In genomic region chr7:106010331-106010730, GRCh38 we compare ENCODE assay signal across 16 cellular contexts. TPM values are rescaled to one million over a fixed set of nuclear protein-coding genes. Genes with fewer than 3 reads are reported as not detected.
DNase-seq lines count a peak whose midpoint lies in the region; ATAC-seq, FAIRE-seq and TF ChIP-seq lines count a peak whose summit lies in the region.
"Had no signal": no experiment of that assay in that cellular context is flagged by ENCODE, and none has a peak within 500 bp of the region (broad histone marks: within the 10 kb centered on the region; RNA-seq: fewer than 3 reads in every experiment).

No MANE protein-coding gene starts in this region.

- peaks cover 8 to 33% (median 28%) of the 10 kb centered on the region in 3 donors for H3K4me1 Mint-ChIP-seq in CD8-positive, alpha-beta memory T cell
- peaks cover 20 to 58% (median 52%) of the 10 kb centered on the region in 7 donors for H3K4me1 Mint-ChIP-seq in naive thymus-derived CD4-positive, alpha-beta T cell
- H3K4me1 Mint-ChIP-seq in activated CD4-positive, alpha-beta memory T cell treated with anti-CD3 and anti-CD28 coated beads for 36 hours (ENCODE audit: low read depth), result peaks cover 24% of the 10 kb centered on the region

- H2BK5ac ChIP-seq in H1 (ENCODE audit: low read depth, low read length), result peak overlapping the region; percentile 8; the same call in 1 of the 2 replicates

- H3K9ac ChIP-seq in H1 (replicated peaks in 1 of 4; ENCODE audit: extremely low read depth in 1 of 4, low read depth in 3 of 4, low read length in 3 of 4), result no peak overlapping the region

- peaks cover 36% of the 10 kb centered on the region for H3K4me1 ChIP-seq in CD8-positive, alpha-beta memory T cell (ENCODE audit: insufficient read depth, low read length)
- H3K4me1 ChIP-seq in H1 (replicated peaks in 1 of 4; ENCODE audit: control insufficient read depth in 3 of 4, insufficient read depth in 4 of 4, low read length in 3 of 4), result peaks cover 3 to 15% (median 8%) of the 10 kb centered on the region in 4 experiments; a peak in 6 of 7 replicates
- H3K4me1 ChIP-seq in naive thymus-derived CD4-positive, alpha-beta T cell (ENCODE audit: control insufficient read depth in 2 of 2, insufficient read depth in 2 of 2, low read length in 2 of 2), result peaks cover 0 to 32% of the 10 kb centered on the region in 2 donors

- peak overlapping the region; percentile 68; the same call in 1 of the 2 replicates for H2AFZ ChIP-seq in H1 (ENCODE audit: low read length)

- H3K27ac Mint-ChIP-seq in CD8-positive, alpha-beta memory T cell, result peak overlapping the region in 5 of 8 donors; percentile 62 to 96 (median 77)
- H3K27ac Mint-ChIP-seq in naive thymus-derived CD4-positive, alpha-beta T cell, result peak overlapping the region in 5 of 9 donors; percentile 18 to 93 (median 86)
- H3K27ac Mint-ChIP-seq in activated CD4-positive, alpha-beta memory T cell treated with anti-CD3 and anti-CD28 coated beads for 36 hours, result no peak overlapping the region
- H3K27ac Mint-ChIP-seq: stimulated activated naive CD8-positive, alpha-beta T cell treated with anti-CD3 and anti-CD28 coated beads, Interleukin-15, amount 100 ng/mL, for 72 hours had no signal

- CTCF ChIA-PET in CD8-positive, alpha-beta memory T cell (lab: Charles Lee), result interaction anchor here (0.7 to 4.9 kb wide), 13 partner anchors 10 to 353 kb away, joined by 3 to 34 read pairs (median 4); no protein-coding TSS in a partner anchor
- CTCF ChIA-PET in H1 (lab: Charles Lee; ENCODE audit: partially characterized antibody), result interaction anchor here (0.6 to 8.6 kb wide), 28 partner anchors 9 to 362 kb away, joined by 3 to 61 read pairs (median 3); no protein-coding TSS in a partner anchor
- CTCF ChIA-PET in naive thymus-derived CD4-positive, alpha-beta T cell (lab: Charles Lee), result interaction anchor here (0.5 to 7.0 kb wide), 5 partner anchors 10 to 993 kb away, joined by 3 to 56 read pairs (median 4); no protein-coding TSS in a partner anchor
- CTCF ChIA-PET in activated CD4-positive, alpha-beta memory T cell treated with anti-CD3 and anti-CD28 coated beads for 36 hours (lab: Charles Lee), result interaction anchor here (0.6 to 5.8 kb wide), 19 partner anchors 10 to 468 kb away, joined by 3 to 58 read pairs (median 4); no protein-coding TSS in a partner anchor

- no peaks in the 10 kb centered on the region for H3K79me2 ChIP-seq in H1 (ENCODE audit: control insufficient read depth in 1 of 2, insufficient read depth in 2 of 2, low read length in 2 of 2)

- no peak overlapping the region for H3K4me3 ChIP-seq in CD8-positive, alpha-beta memory T cell (ENCODE audit: low read length)
- H3K4me3 ChIP-seq in H1 (ENCODE audit: extremely low read depth in 1 of 4, insufficient read depth in 2 of 4, low read depth in 3 of 4, low read length in 4 of 4) (no peak overlapping the region), brain microvascular endothelial cell (ENCODE audit: low read depth, low read length) (no peak overlapping the region)
- H3K4me3 ChIP-seq in naive thymus-derived CD4-positive, alpha-beta T cell (ENCODE audit: low read length), result no peak overlapping the region
- H3K4me3 ChIP-seq: MG63 had no signal

- peak overlapping the region; percentile 30 for H3K4ac ChIP-seq in H1 (replicated peaks; ENCODE audit: insufficient read length, low read depth, low read length)

- ATAC-seq in naive thymus-derived CD4-positive, alpha-beta T cell, result no peak

- POLR2A ChIA-PET in CD8-positive, alpha-beta memory T cell (lab: Charles Lee), result no interaction called here
- POLR2A ChIA-PET in H1 (lab: Charles Lee; ENCODE audit: partially characterized antibody), result interaction anchor here (1.0 kb wide), 2 partner anchors 11 to 14 kb away, joined by 3 read pairs; no protein-coding TSS in a partner anchor
- POLR2A ChIA-PET in naive thymus-derived CD4-positive, alpha-beta T cell (lab: Charles Lee), result interaction anchor here (1.0 to 2.0 kb wide), 5 partner anchors 11 to 132 kb away, joined by 3 to 8 read pairs (median 5); no protein-coding TSS in a partner anchor
- POLR2A ChIA-PET in activated CD4-positive, alpha-beta memory T cell treated with anti-CD3 and anti-CD28 coated beads for 36 hours (lab: Charles Lee), result interaction anchor here (0.6 kb wide), 1 partner anchor 244 kb away, joined by 3 read pairs; no protein-coding TSS in a partner anchor

- no peak overlapping the region for H2BK20ac ChIP-seq in H1 (ENCODE audit: low read length)

- H3K18ac ChIP-seq in H1 (ENCODE audit: extremely low read depth, low read length), result peak overlapping the region; percentile 43; the same call in 1 of the 2 replicates

- no peaks in the 10 kb centered on the region for H3K79me1 ChIP-seq in H1 (ENCODE audit: low read depth, low read length)

- peaks cover 2 to 16% (median 4%) of the 10 kb centered on the region in 3 donors for H3K36me3 Mint-ChIP-seq in CD8-positive, alpha-beta memory T cell
- peaks cover 8 to 17% (median 15%) of the 10 kb centered on the region in 5 donors for H3K36me3 Mint-ChIP-seq in naive thymus-derived CD4-positive, alpha-beta T cell
- H3K36me3 Mint-ChIP-seq in activated CD4-positive, alpha-beta memory T cell treated with anti-CD3 and anti-CD28 coated beads for 36 hours, result peaks cover 8% of the 10 kb centered on the region

- peaks cover 0 to 16% (median 13%) of the 10 kb centered on the region in 5 donors for H3K9me3 Mint-ChIP-seq in CD8-positive, alpha-beta memory T cell
- H3K9me3 Mint-ChIP-seq in naive thymus-derived CD4-positive, alpha-beta T cell, result peaks cover 0 to 29% (median 15%) of the 10 kb centered on the region in 11 donors
- H3K9me3 Mint-ChIP-seq in activated CD4-positive, alpha-beta memory T cell treated with anti-CD3 and anti-CD28 coated beads for 36 hours, result peaks cover 31% of the 10 kb centered on the region

- H3K9me3 ChIP-seq in CD8-positive, alpha-beta memory T cell (ENCODE audit: low read length), result no peaks in the 10 kb centered on the region
- peaks cover 16 to 24% of the 10 kb centered on the region in 2 experiments for H3K9me3 ChIP-seq in H1 (ENCODE audit: insufficient read depth in 2 of 2, low read depth in 1 of 2, low read length in 1 of 2)
- H3K9me3 ChIP-seq in naive thymus-derived CD4-positive, alpha-beta T cell (ENCODE audit: control insufficient read depth in 2 of 3, low read length in 3 of 3), result peaks cover 0 to 4% (median 0%) of the 10 kb centered on the region in 3 experiments
- H3K9me3 ChIP-seq: MG63, neutrophil had no signal

- no peak overlapping the region for H3K27ac ChIP-seq in CD8-positive, alpha-beta memory T cell (ENCODE audit: low read depth, low read length)
- H3K27ac ChIP-seq in H1 (ENCODE audit: low read depth, low read length) (no peak overlapping the region), brain microvascular endothelial cell (no peak overlapping the region)
- no peak overlapping the region for H3K27ac ChIP-seq in naive thymus-derived CD4-positive, alpha-beta T cell (ENCODE audit: low read depth, low read length)
- H3K27ac ChIP-seq: neutrophil had no signal

- no peak for TF ChIP-seq EP300 in H1 (IDR thresholded peaks at IDR 0.05; ENCODE audit: borderline replicate concordance in 1 of 2, low read depth in 2 of 2, low read length in 2 of 2)

- no peak overlapping the region for H3K56ac ChIP-seq in H1 (replicated peaks; ENCODE audit: insufficient read length, low read depth, low read length)

- 0 out of 4 replicates have a peak overlapping the region, but pooled peaks of 1 of the 2 experiments have one; percentile 13 for H3K4me2 ChIP-seq in H1 (ENCODE audit: insufficient read depth in 1 of 2, low read depth in 2 of 2, low read length in 2 of 2)

- DNase-seq in CD8-positive, alpha-beta memory T cell, result no peak
- DNase-seq in MV-4-11 (lab: John Stamatoyannopoulos, UW) (peak; percentile 43), H1 (ENCODE audit: low read depth in 1 of 2, low spot score in 2 of 2) (no peak), brain microvascular endothelial cell (no peak), NCI-H2227 (lab: John Stamatoyannopoulos, UW; ENCODE audit: unreplicated experiment) (no peak)
- no peak for DNase-seq in naive thymus-derived CD4-positive, alpha-beta T cell
- DNase-seq in activated CD4-positive, CD25-positive, alpha-beta regulatory T cell treated with anti-CD3 and anti-CD28 coated beads, Interleukin-2, amount 50 U/mL, for 72 hours, result no peak
- DNase-seq in activated CD4-positive, alpha-beta memory T cell treated with anti-CD3 and anti-CD28 coated beads for 36 hours, result no peak
- DNase-seq: activated CD8-positive, alpha-beta memory T cell treated with anti-CD3 and anti-CD28 coated beads, Interleukin-2, amount 50 U/mL, for 4 hours; kidney; NCI-H774; stimulated activated CD4-positive, alpha-beta T cell treated with anti-CD3 and anti-CD28 coated beads, Interleukin-2, amount 100 ng/mL, for 48 hours; stimulated activated naive CD8-positive, alpha-beta T cell treated with anti-CD3 and anti-CD28 coated beads, Interleukin-15, amount 100 ng/mL, for 72 hours; T-cell had no signal

- H3K14ac ChIP-seq in H1 (ENCODE audit: insufficient read length), result no peak overlapping the region

- no peaks in the 10 kb centered on the region for H4K20me1 ChIP-seq in H1 (replicated peaks in 1 of 2; ENCODE audit: control insufficient read depth in 1 of 2, insufficient read depth in 2 of 2, low read length in 2 of 2)

- H4K8ac ChIP-seq in H1 (ENCODE audit: extremely low read depth, insufficient read depth, low read length), result no peak overlapping the region

- in situ Hi-C loops in brain microvascular endothelial cell (cut with HindIII; ENCODE audit: low pct_ligation_motif_present, low sequenced_read_pairs), result no loop called here

- H3K36me3 ChIP-seq in CD8-positive, alpha-beta memory T cell (ENCODE audit: insufficient read depth, low read length), result no peaks in the 10 kb centered on the region
- peaks cover 0 to 2% (median 0%) of the 10 kb centered on the region in 4 experiments; a peak in 1 of 8 replicates for H3K36me3 ChIP-seq in H1 (ENCODE audit: control insufficient read depth in 2 of 4, insufficient read depth in 4 of 4, low read length in 3 of 4)
- no peaks in the 10 kb centered on the region for H3K36me3 ChIP-seq in naive thymus-derived CD4-positive, alpha-beta T cell (ENCODE audit: control insufficient read depth in 2 of 3, insufficient read depth in 3 of 3, low read length in 3 of 3)
- no peaks in the 10 kb centered on the region for H3K36me3 ChIP-seq in brain microvascular endothelial cell (replicated peaks)
- H3K36me3 ChIP-seq: MG63, neutrophil had no signal

- peak overlapping the region; percentile 96; the same call in 1 of the 2 replicates for H2BK15ac ChIP-seq in H1 (ENCODE audit: low read length)

- no peak overlapping the region for H3K4me3 Mint-ChIP-seq in CD8-positive, alpha-beta memory T cell
- H3K4me3 Mint-ChIP-seq in naive thymus-derived CD4-positive, alpha-beta T cell, result peak overlapping the region in 4 of 10 donors; percentile 2 to 60 (median 38)
- no peak overlapping the region for H3K4me3 Mint-ChIP-seq in activated CD4-positive, alpha-beta memory T cell treated with anti-CD3 and anti-CD28 coated beads for 36 hours

- no peak for TF ChIP-seq RAD21 in H1 (IDR thresholded peaks at IDR 0.05 in 1 of 2, conservative IDR thresholded peaks at IDR 0.05 in 1 of 2; ENCODE audit: low read depth in 2 of 2, low read length in 2 of 2)

- no peaks in the 10 kb centered on the region for H3K23me2 ChIP-seq in H1 (ENCODE audit: low read depth, low read length)

- intact Hi-C loops in naive thymus-derived CD4-positive, alpha-beta T cell (cut with micrococcal nuclease), result no loop called here
- intact Hi-C loops in activated CD4-positive, alpha-beta memory T cell treated with anti-CD3 and anti-CD28 coated beads for 36 hours (cut with micrococcal nuclease), result no loop called here

- peaks cover 0 to 3% of the 10 kb centered on the region in 2 donors for H3K27me3 Mint-ChIP-seq in CD8-positive, alpha-beta memory T cell
- H3K27me3 Mint-ChIP-seq in naive thymus-derived CD4-positive, alpha-beta T cell, result peaks cover 0 to 44% (median 0%) of the 10 kb centered on the region in 5 donors
- H3K27me3 Mint-ChIP-seq in activated CD4-positive, alpha-beta memory T cell treated with anti-CD3 and anti-CD28 coated beads for 36 hours, result peaks cover 2% of the 10 kb centered on the region
- H3K27me3 Mint-ChIP-seq: stimulated activated naive CD8-positive, alpha-beta T cell treated with anti-CD3 and anti-CD28 coated beads, Interleukin-15, amount 100 ng/mL, for 72 hours had no signal

- no peak overlapping the region for H4K5ac ChIP-seq in H1 (ENCODE audit: insufficient read length, low read depth, low read length)

- H4K91ac ChIP-seq in H1 (replicated peaks; ENCODE audit: insufficient read length, low read length), result peak overlapping the region; percentile 38

- no peaks in the 10 kb centered on the region for H3K27me3 ChIP-seq in CD8-positive, alpha-beta memory T cell (ENCODE audit: insufficient read depth, low read length, poor library complexity, severe bottlenecking)
- H3K27me3 ChIP-seq in H1 (replicated peaks in 1 of 4; ENCODE audit: control insufficient read depth in 3 of 4, extremely low read depth in 1 of 4, insufficient read depth in 3 of 4, low read length in 3 of 4) (peaks cover 0 to 3% (median 2%) of the 10 kb centered on the region in 4 experiments; a peak in 3 of 7 replicates), brain microvascular endothelial cell (replicated peaks) (no peaks in the 10 kb centered on the region)
- no peaks in the 10 kb centered on the region for H3K27me3 ChIP-seq in naive thymus-derived CD4-positive, alpha-beta T cell (ENCODE audit: control insufficient read depth in 2 of 2, insufficient read depth in 2 of 2, low read length in 2 of 2)
- H3K27me3 ChIP-seq: MG63 had no signal

- no peak for TF ChIP-seq POLR2A in H1 (IDR thresholded peaks at IDR 0.05; ENCODE audit: control extremely low read depth in 1 of 2, low read depth in 2 of 2, low read length in 2 of 2)

- no peak for TF ChIP-seq CTCF in H1 (IDR thresholded peaks at IDR 0.05; ENCODE audit: control extremely low read depth in 1 of 3, insufficient read depth in 1 of 3, low read depth in 1 of 3, low read length in 3 of 3)
- no peak for TF ChIP-seq CTCF in brain microvascular endothelial cell (IDR thresholded peaks at IDR 0.05; ENCODE audit: low read depth, low read length, missing control alignments)

- peak overlapping the region; percentile 90; the same call in 1 of the 2 replicates for H2BK12ac ChIP-seq in H1 (ENCODE audit: low read depth, low read length)

- FAIRE-seq in H1 (lab: Jason Lieb, UNC), result no peak
- FAIRE-seq: kidney had no signal

- H2AK5ac ChIP-seq in H1 (ENCODE audit: low read depth, low read length), result peak overlapping the region; percentile 86; the same call in 1 of the 2 replicates

- H2BK120ac ChIP-seq in H1 (replicated peaks; ENCODE audit: low read depth, low read length), result peak overlapping the region; percentile 25

- WGBS in H1 (ENCODE audit: extremely low coverage in 1 of 2, insufficient coverage in 1 of 2, insufficient read length in 1 of 2, insufficient replicate concordance in 2 of 2, low coverage in 1 of 2, low lambda C conversion rate in 2 of 2, missing lambda C conversion rate in 1 of 2), 2 experiments, result 88% methylated on average over 3 of the region's 3 CpGs; no CpG with 5 or more reads in 1 of the 2 experiments

- H3K23ac ChIP-seq in H1 (ENCODE audit: insufficient read length), result no peak overlapping the region

RNA-seq across cellular contexts. Expression of gene CDHR3, which starts 47.3 kb away (rescaled TPM):
- 1 to 10 TPM in 1 of 2 experiments, under 1 TPM in 1; 0.55 to 1.4 TPM for total RNA-seq in CD8-positive, alpha-beta memory T cell
- 1.7 TPM for polyA plus RNA-seq in CD8-positive, alpha-beta memory T cell
- total RNA-seq in H1 (2021; fragmentation: NEBNext Ultra II Directional; extraction: Animal tissue kit (Norgen Biotek cat#: 25700)), result 5.9 and 6.4 TPM in 2 replicates
- polyA plus RNA-seq in H1 (2011; rRNA removed), result 6.8 and 8.0 TPM in 2 replicates
- 7.8 TPM for polyA plus RNA-seq in H1 (2011; cell fraction: cytosol; rRNA removed)
- 16.2 TPM for polyA plus RNA-seq in H1 (2011; cell fraction: nucleus; rRNA removed)
- polyA plus RNA-seq in H1 (2012, experiment 1 of 2), result 6.7 to 8.7 TPM (median 8.4 TPM) in 4 replicates
- 2.2 TPM for polyA plus RNA-seq in H1 (2012, experiment 2 of 2)
- 4.2 TPM for polyA plus RNA-seq in H1 (2013, experiment 1 of 2)
- polyA plus RNA-seq in H1 (2013, experiment 2 of 2), result 5.1 TPM
- polyA minus RNA-seq in H1 (2011; rRNA and poly(A)+ RNA removed), result 7.2 and 13.7 TPM in 2 replicates
- polyA minus RNA-seq in H1 (2011; cell fraction: cytosol; rRNA and poly(A)+ RNA removed), result 5.9 TPM
- 24.5 TPM for polyA minus RNA-seq in H1 (2011; cell fraction: nucleus; rRNA and poly(A)+ RNA removed)
- 10 to 100 TPM in 2 of 5 experiments, 1 to 10 TPM in 3; 1.5 to 14.0 (median 7.3) TPM for total RNA-seq in naive thymus-derived CD4-positive, alpha-beta T cell
- polyA plus RNA-seq in naive thymus-derived CD4-positive, alpha-beta T cell, result 1 to 10 TPM; 1.1 to 3.0 TPM
- total RNA-seq in activated CD4-positive, alpha-beta memory T cell treated with anti-CD3 and anti-CD28 coated beads for 36 hours, result under 1 TPM; 0.57 to 0.85 TPM
